Comparison of ENCODE assay signal across 18 cellular contexts in the genomic region with DNA sequence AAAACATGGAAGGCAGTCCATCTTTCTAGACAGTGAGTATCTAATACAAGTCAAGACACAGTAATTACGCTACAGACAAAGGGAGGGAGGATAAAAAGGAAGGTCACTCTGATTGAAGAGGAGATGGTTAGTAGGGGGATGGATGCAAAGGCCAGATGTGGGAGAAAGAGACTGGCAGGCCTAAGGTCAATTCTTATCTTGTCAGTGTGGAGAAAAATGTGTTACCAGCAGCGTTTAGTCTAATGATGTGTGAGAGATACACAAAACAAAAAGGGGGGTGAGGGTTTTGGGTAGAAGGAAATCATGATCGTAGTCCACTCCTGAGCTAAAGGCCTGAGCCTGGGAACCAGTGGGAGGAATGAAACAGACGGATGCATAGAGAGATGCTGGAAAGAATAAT. TPM values are rescaled to one million over a fixed set of nuclear protein-coding genes. Genes with fewer than 3 reads are reported as not detected.
DNase-seq lines count a peak whose midpoint lies in the region; ATAC-seq and TF ChIP-seq lines count a peak whose summit lies in the region.
"Had no signal": no experiment of that assay in that cellular context is flagged by ENCODE, and none has a peak within 500 bp of the region (broad histone marks: within the 10 kb centered on the region; RNA-seq: fewer than 3 reads in every experiment).

No MANE protein-coding gene starts in this region.

- no peaks in the 10 kb centered on the region; the same call in 1 of the 2 replicates for H3F3A ChIP-seq in OCI-LY1 (ENCODE audit: insufficient read depth, low read length)

- intact Hi-C loops in activated CD4-positive, alpha-beta memory T cell treated with anti-CD3 and anti-CD28 coated beads for 36 hours (cut with micrococcal nuclease): no loop called here
- intact Hi-C loops in ascending aorta (cut with DNase I): loop anchor here (5.0 kb wide), 1 partner anchor 45 kb away; a partner anchor contains a TSS
- intact Hi-C loops in MCF 10A (cut with micrococcal nuclease): no loop called here

- H2AFZ ChIP-seq in OCI-LY1 (ENCODE audit: low read length): no peak overlapping the region

- H3K4me3 ChIP-seq in OCI-LY1 (ENCODE audit: low read depth, low read length, poor library complexity, severe bottlenecking) (no peak overlapping the region), ascending aorta (no peak overlapping the region)
- H3K4me3 ChIP-seq: gastroesophageal sphincter, GM12878, prostate gland, uterus had no signal

- peak overlapping the region; percentile 14; the same call in 1 of the 2 replicates for H3K4me2 ChIP-seq in OCI-LY1 (ENCODE audit: low read length)

- H3K36me3 Mint-ChIP-seq in activated CD4-positive, alpha-beta memory T cell treated with anti-CD3 and anti-CD28 coated beads for 36 hours: peaks cover 32% of the 10 kb centered on the region
- peaks cover 70% of the 10 kb centered on the region for H3K36me3 Mint-ChIP-seq in activated CD4-positive, alpha-beta memory T cell treated with anti-CD3 and anti-CD28 coated beads, Interleukin-2, amount 10 ng/mL, durations not matched to agents 7 days and 5 days (ENCODE audit: low read depth)
- peaks cover 78 to 94% of the 10 kb centered on the region in 2 donors for H3K36me3 Mint-ChIP-seq in stimulated activated naive B cell treated with anti-CD40 and anti-IgM and Interleukin-4, amounts not matched to agents 10 μg/mL and 1 μg/mL and 100 μg/mL, for 72 hours
- H3K36me3 Mint-ChIP-seq in MCF 10A (ENCODE audit: insufficient read depth, unreplicated experiment): no peaks in the 10 kb centered on the region

- CTCF ChIA-PET in activated CD4-positive, alpha-beta memory T cell treated with anti-CD3 and anti-CD28 coated beads for 36 hours (lab: Charles Lee): interaction anchor here (1.3 kb wide), 1 partner anchor 19 kb away, joined by 3 read pairs; no protein-coding TSS in a partner anchor
- CTCF ChIA-PET in activated CD4-positive, alpha-beta memory T cell treated with anti-CD3 and anti-CD28 coated beads, Interleukin-2, amount 10 ng/mL, durations not matched to agents 7 days and 5 days (lab: Charles Lee): no interaction called here
- CTCF ChIA-PET in MCF 10A (lab: Yijun Ruan, JAX): no interaction called here

- no peaks in the 10 kb centered on the region for H3K27me3 Mint-ChIP-seq in activated CD4-positive, alpha-beta memory T cell treated with anti-CD3 and anti-CD28 coated beads for 36 hours
- H3K27me3 Mint-ChIP-seq in activated CD4-positive, alpha-beta memory T cell treated with anti-CD3 and anti-CD28 coated beads, Interleukin-2, amount 10 ng/mL, durations not matched to agents 7 days and 5 days: no peaks in the 10 kb centered on the region
- no peaks in the 10 kb centered on the region for H3K27me3 Mint-ChIP-seq in stimulated activated naive B cell treated with anti-CD40 and anti-IgM and Interleukin-4, amounts not matched to agents 10 μg/mL and 1 μg/mL and 100 μg/mL, for 72 hours
- no peaks in the 10 kb centered on the region for H3K27me3 Mint-ChIP-seq in MCF 10A (ENCODE audit: insufficient read depth, unreplicated experiment)

- no peaks in the 10 kb centered on the region for H3K9me3 Mint-ChIP-seq in activated CD4-positive, alpha-beta memory T cell treated with anti-CD3 and anti-CD28 coated beads for 36 hours
- H3K9me3 Mint-ChIP-seq in activated CD4-positive, alpha-beta memory T cell treated with anti-CD3 and anti-CD28 coated beads, Interleukin-2, amount 10 ng/mL, durations not matched to agents 7 days and 5 days: no peaks in the 10 kb centered on the region
- H3K9me3 Mint-ChIP-seq in stimulated activated naive B cell treated with anti-CD40 and anti-IgM and Interleukin-4, amounts not matched to agents 10 μg/mL and 1 μg/mL and 100 μg/mL, for 72 hours: peaks cover 5 to 15% of the 10 kb centered on the region in 2 donors
- peaks cover 6% of the 10 kb centered on the region for H3K9me3 Mint-ChIP-seq in MCF 10A (ENCODE audit: unreplicated experiment)
- H3K9me3 Mint-ChIP-seq: activated T-cell treated with anti-CD3 and anti-CD28 coated beads, Interleukin-2, amount 50 U/mL, for 4 hours had no signal

- H3K27me3 ChIP-seq in OCI-LY1 (ENCODE audit: insufficient read depth, low read length) (no peaks in the 10 kb centered on the region), ascending aorta (no peaks in the 10 kb centered on the region)
- H3K27me3 ChIP-seq: gastroesophageal sphincter, uterus had no signal

- H3K9me3 ChIP-seq in OCI-LY1 (ENCODE audit: low read length) (no peaks in the 10 kb centered on the region), ascending aorta (peaks cover 0 to 8% of the 10 kb centered on the region in 2 donors)
- H3K9me3 ChIP-seq: prostate gland, uterus had no signal

- H4K20me1 ChIP-seq in OCI-LY1 (ENCODE audit: insufficient read depth, low read length): no peaks in the 10 kb centered on the region

- DNase-seq in activated CD4-positive, alpha-beta memory T cell treated with anti-CD3 and anti-CD28 coated beads for 36 hours: no peak
- no peak for DNase-seq in activated CD4-positive, alpha-beta memory T cell treated with anti-CD3 and anti-CD28 coated beads, Interleukin-2, amount 10 ng/mL, durations not matched to agents 7 days and 5 days
- no peak for DNase-seq in ascending aorta (ENCODE audit: low spot score in 2 of 2)
- DNase-seq in stimulated activated naive B cell treated with anti-CD40 and anti-IgM and Interleukin-4, amounts not matched to agents 10 μg/mL and 1 μg/mL and 100 μg/mL, for 72 hours: no peak
- no peak for DNase-seq in activated effector memory CD4-positive, alpha-beta T cell treated with Interleukin-2 at 50 U/mL for 16 hours
- DNase-seq in MCF 10A (ENCODE audit: unreplicated experiment): no peak
- DNase-seq: C1 segment of cervical spinal cord, NCI-H146, NCI-H2171 treated with DMSO at 0.1 percent for 48 hours, NCI-H82, uterus had no signal

- no peak for ATAC-seq in stimulated activated naive B cell treated with anti-CD40 and anti-IgM and Interleukin-4, amounts not matched to agents 10 μg/mL and 1 μg/mL and 100 μg/mL, for 72 hours (replicated peaks)
- ATAC-seq in HG03460 (IDR thresholded peaks at IDR 0.05; ENCODE audit: unreplicated experiment): no peak
- ATAC-seq: esophagus mucosa, gastroesophageal sphincter had no signal

- H3K27ac Mint-ChIP-seq in activated CD4-positive, alpha-beta memory T cell treated with anti-CD3 and anti-CD28 coated beads for 36 hours: peak overlapping the region; percentile 33
- no peak overlapping the region for H3K27ac Mint-ChIP-seq in activated CD4-positive, alpha-beta memory T cell treated with anti-CD3 and anti-CD28 coated beads, Interleukin-2, amount 10 ng/mL, durations not matched to agents 7 days and 5 days
- peak overlapping the region; percentile 89 for H3K27ac Mint-ChIP-seq in stimulated activated naive B cell treated with anti-CD40 and anti-IgM and Interleukin-4, amounts not matched to agents 10 μg/mL and 1 μg/mL and 100 μg/mL, for 72 hours
- H3K27ac Mint-ChIP-seq in MCF 10A (ENCODE audit: low read depth, unreplicated experiment): no peak overlapping the region

- POLR2A ChIA-PET in activated CD4-positive, alpha-beta memory T cell treated with anti-CD3 and anti-CD28 coated beads for 36 hours (lab: Charles Lee): no interaction called here
- POLR2A ChIA-PET in activated CD4-positive, alpha-beta memory T cell treated with anti-CD3 and anti-CD28 coated beads, Interleukin-2, amount 10 ng/mL, durations not matched to agents 7 days and 5 days (lab: Charles Lee): interaction anchor here (1.0 to 2.1 kb wide), 2 partner anchors 45 to 128 kb away, joined by 4 to 6 read pairs; no protein-coding TSS in a partner anchor
- POLR2A ChIA-PET in MCF 10A (lab: Yijun Ruan, JAX): no interaction called here

- no peak overlapping the region for H3K4me3 Mint-ChIP-seq in activated CD4-positive, alpha-beta memory T cell treated with anti-CD3 and anti-CD28 coated beads for 36 hours
- no peak overlapping the region for H3K4me3 Mint-ChIP-seq in activated CD4-positive, alpha-beta memory T cell treated with anti-CD3 and anti-CD28 coated beads, Interleukin-2, amount 10 ng/mL, durations not matched to agents 7 days and 5 days
- peak overlapping the region in 1 of 2 donors; percentile 18 for H3K4me3 Mint-ChIP-seq in stimulated activated naive B cell treated with anti-CD40 and anti-IgM and Interleukin-4, amounts not matched to agents 10 μg/mL and 1 μg/mL and 100 μg/mL, for 72 hours
- no peak overlapping the region for H3K4me3 Mint-ChIP-seq in MCF 10A (ENCODE audit: unreplicated experiment)
- H3K4me3 Mint-ChIP-seq: activated T-cell treated with anti-CD3 and anti-CD28 coated beads, Interleukin-2, amount 50 U/mL, for 4 hours had no signal

- H3K4me1 Mint-ChIP-seq in activated CD4-positive, alpha-beta memory T cell treated with anti-CD3 and anti-CD28 coated beads for 36 hours (ENCODE audit: low read depth): peaks cover 62% of the 10 kb centered on the region
- peaks cover 66% of the 10 kb centered on the region for H3K4me1 Mint-ChIP-seq in activated CD4-positive, alpha-beta memory T cell treated with anti-CD3 and anti-CD28 coated beads, Interleukin-2, amount 10 ng/mL, durations not matched to agents 7 days and 5 days
- H3K4me1 Mint-ChIP-seq in stimulated activated naive B cell treated with anti-CD40 and anti-IgM and Interleukin-4, amounts not matched to agents 10 μg/mL and 1 μg/mL and 100 μg/mL, for 72 hours: peaks cover 66 to 95% of the 10 kb centered on the region in 2 donors
- no peaks in the 10 kb centered on the region for H3K4me1 Mint-ChIP-seq in MCF 10A (ENCODE audit: insufficient read depth, unreplicated experiment)

- H3K36me3 ChIP-seq in OCI-LY1 (ENCODE audit: insufficient read depth, low read length) (peaks cover 93% of the 10 kb centered on the region), ascending aorta (peaks cover 5 to 7% of the 10 kb centered on the region in 2 donors)
- H3K36me3 ChIP-seq: prostate gland, uterus had no signal

- peaks cover 100% of the 10 kb centered on the region for H3K4me1 ChIP-seq in OCI-LY1 (ENCODE audit: insufficient read depth, low read length, severe bottlenecking)
- H3K4me1 ChIP-seq in ascending aorta: peaks cover 12 to 51% of the 10 kb centered on the region in 2 donors
- H3K4me1 ChIP-seq: prostate gland had no signal

- H3K9me2 ChIP-seq in OCI-LY1 (ENCODE audit: low read depth, low read length): no peaks in the 10 kb centered on the region

- H3K27ac ChIP-seq in OCI-LY1 (ENCODE audit: low read depth, low read length, poor library complexity, severe bottlenecking): peak overlapping the region; percentile 95
- H3K27ac ChIP-seq in ascending aorta: peak overlapping the region; percentile 85 to 86
- H3K27ac ChIP-seq: prostate gland had no signal

- peak overlapping the region; percentile 36 for H3K9ac ChIP-seq in OCI-LY1 (ENCODE audit: low read length)

- peaks cover 98% of the 10 kb centered on the region for H3K79me2 ChIP-seq in OCI-LY1 (ENCODE audit: insufficient read depth, low read length)

- TF ChIP-seq CTCF in OCI-LY1 (IDR thresholded peaks at IDR 0.05; ENCODE audit: low read length) (no peak), ascending aorta (IDR thresholded peaks at IDR 0.05) (no peak), MCF 10A (IDR thresholded peaks at IDR 0.05; ENCODE audit: unreplicated experiment) (no peak)

- no TSS peak for BruUV-seq in MCF 10A (replicated peaks; lab: Mats Ljungman, UMichigan)

RNA-seq across cellular contexts. Expression of a gene that starts 46.7 kb away (rescaled TPM):
- 100 to 1,000 TPM; 104 to 106 TPM for total RNA-seq in activated CD4-positive, alpha-beta memory T cell treated with anti-CD3 and anti-CD28 coated beads for 36 hours
- total RNA-seq in activated CD4-positive, alpha-beta memory T cell treated with anti-CD3 and anti-CD28 coated beads, Interleukin-2, amount 10 ng/mL, durations not matched to agents 7 days and 5 days: 10 to 100 TPM; 74.9 to 75.1 TPM
- total RNA-seq in ascending aorta (72.6 TPM), MCF 10A (2022) (2.1 and 4.5 TPM in 2 replicates)

Comparison
In these comparisons a context has a peak if more than half of its experiments do, and no peak if none do; other contexts are left out.
1. H3K27ac Mint-ChIP-seq: peak in activated CD4-positive, alpha-beta memory T cell treated with anti-CD3 and anti-CD28 coated beads for 36 hours (single experiment) and stimulated activated naive B cell treated with anti-CD40 and anti-IgM and Interleukin-4, amounts not matched to agents 10 μg/mL and 1 μg/mL and 100 μg/mL, for 72 hours (single experiment); none in activated CD4-positive, alpha-beta memory T cell treated with anti-CD3 and anti-CD28 coated beads, Interleukin-2, amount 10 ng/mL, durations not matched to agents 7 days and 5 days (single experiment) and MCF 10A (single experiment).
2. RNA of a gene that starts 46.7 kb away (total RNA-seq): 104 to 106 TPM in activated CD4-positive, alpha-beta memory T cell treated with anti-CD3 and anti-CD28 coated beads for 36 hours, 74.9 to 75.1 TPM in activated CD4-positive, alpha-beta memory T cell treated with anti-CD3 and anti-CD28 coated beads, Interleukin-2, amount 10 ng/mL, durations not matched to agents 7 days and 5 days and 72.6 TPM in ascending aorta (single experiment); 2.1 to 4.5 TPM in MCF 10A; every median in the first group is over 10 times any median in the second.